ENCODE assay signal across 8 cellular contexts in genomic region chr16:19555186-19555937, GRCh38. TPM values are rescaled to one million over a fixed set of nuclear protein-coding genes. Genes with fewer than 3 reads are reported as not detected.
DNase-seq lines count a peak whose midpoint lies in the region; ATAC-seq and TF ChIP-seq lines count a peak whose summit lies in the region.

A gene with protein sequence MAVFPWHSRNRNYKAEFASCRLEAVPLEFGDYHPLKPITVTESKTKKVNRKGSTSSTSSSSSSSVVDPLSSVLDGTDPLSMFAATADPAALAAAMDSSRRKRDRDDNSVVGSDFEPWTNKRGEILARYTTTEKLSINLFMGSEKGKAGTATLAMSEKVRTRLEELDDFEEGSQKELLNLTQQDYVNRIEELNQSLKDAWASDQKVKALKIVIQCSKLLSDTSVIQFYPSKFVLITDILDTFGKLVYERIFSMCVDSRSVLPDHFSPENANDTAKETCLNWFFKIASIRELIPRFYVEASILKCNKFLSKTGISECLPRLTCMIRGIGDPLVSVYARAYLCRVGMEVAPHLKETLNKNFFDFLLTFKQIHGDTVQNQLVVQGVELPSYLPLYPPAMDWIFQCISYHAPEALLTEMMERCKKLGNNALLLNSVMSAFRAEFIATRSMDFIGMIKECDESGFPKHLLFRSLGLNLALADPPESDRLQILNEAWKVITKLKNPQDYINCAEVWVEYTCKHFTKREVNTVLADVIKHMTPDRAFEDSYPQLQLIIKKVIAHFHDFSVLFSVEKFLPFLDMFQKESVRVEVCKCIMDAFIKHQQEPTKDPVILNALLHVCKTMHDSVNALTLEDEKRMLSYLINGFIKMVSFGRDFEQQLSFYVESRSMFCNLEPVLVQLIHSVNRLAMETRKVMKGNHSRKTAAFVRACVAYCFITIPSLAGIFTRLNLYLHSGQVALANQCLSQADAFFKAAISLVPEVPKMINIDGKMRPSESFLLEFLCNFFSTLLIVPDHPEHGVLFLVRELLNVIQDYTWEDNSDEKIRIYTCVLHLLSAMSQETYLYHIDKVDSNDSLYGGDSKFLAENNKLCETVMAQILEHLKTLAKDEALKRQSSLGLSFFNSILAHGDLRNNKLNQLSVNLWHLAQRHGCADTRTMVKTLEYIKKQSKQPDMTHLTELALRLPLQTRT (plus strand): TSS chr16:19555703. CDS start chr16:19555730, 27 bp downstream.

- intact Hi-C loops in Calu3 (cut with micrococcal nuclease; ENCODE audit: unreplicated experiment): no loop called here

- CTCF ChIA-PET in Calu3 (lab: Charles Lee): interaction anchor here (0.5 to 2.2 kb wide), 11 partner anchors 8 to 1965 kb away, joined by 3 to 13 read pairs (median 3); partner anchors contain the start of gene CCP110

- H3K36me3 ChIP-seq in HUES48 (ENCODE audit: control insufficient read depth, insufficient read depth, low read length) (peaks cover 24% of the 10 kb centered on the region), NT2/D1 (ENCODE audit: insufficient read depth, insufficient read length, low read length) (peaks cover 30% of the 10 kb centered on the region), endodermal cell (ENCODE audit: control insufficient read depth, insufficient read depth, low read length) (peaks cover 35% of the 10 kb centered on the region)

- no TSS peak for BruUV-seq in Calu3 (replicated peaks; lab: Mats Ljungman, UMichigan)

- peak within 1 kb of the TSS; percentile 96 for H3K9ac ChIP-seq in HUES48 (ENCODE audit: low read depth, low read length)
- H3K9ac ChIP-seq in NT2/D1 (ENCODE audit: insufficient read length, low read depth): peak within 1 kb of the TSS; percentile 89
- H3K9ac ChIP-seq in endodermal cell (ENCODE audit: extremely low read depth, low read length, poor library complexity, severe bottlenecking): peak within 1 kb of the TSS; percentile 97

- no peaks in the 10 kb centered on the region for H3K4me1 Mint-ChIP-seq in Calu3 (ENCODE audit: low read depth, unreplicated experiment)
- H3K4me1 Mint-ChIP-seq in endodermal cell: peaks cover 5% of the 10 kb centered on the region

- WGBS in endodermal cell (ENCODE audit: insufficient coverage in 1 of 2, insufficient read length in 1 of 2), 2 experiments: 0 to 1% methylated on average over 22 to 53 of the region's 53 CpGs

- H3K9me3 Mint-ChIP-seq in Calu3 (ENCODE audit: low read depth, unreplicated experiment) (no peaks in the 10 kb centered on the region), endodermal cell (no peaks in the 10 kb centered on the region)

- peak; percentile 94 for DNase-seq in Calu3
- DNase-seq in NT2/D1 (ENCODE audit: low read depth, low spot score): peak; percentile 99
- peak; percentile 89 for DNase-seq in activated CD8-positive, alpha-beta memory T cell treated with anti-CD3 and anti-CD28 coated beads, Interleukin-2, amount 50 U/mL, for 24 hours (ENCODE audit: extremely low read depth)
- peak; percentile 99 for DNase-seq in endodermal cell
- peak; percentile 99 for DNase-seq in mesenteric fat pad (ENCODE audit: low spot score)
- DNase-seq in stimulated activated CD8-positive, alpha-beta memory T cell treated with anti-CD3 and anti-CD28 coated beads, Interleukin-15, amount 100 ng/mL, for 24 hours (ENCODE audit: low read depth): peak; percentile 78

- H3K27me3 Mint-ChIP-seq in Calu3 (ENCODE audit: unreplicated experiment) (no peaks in the 10 kb centered on the region), endodermal cell (ENCODE audit: insufficient read depth) (no peaks in the 10 kb centered on the region)

- TF ChIP-seq CTCF in Calu3 (IDR thresholded peaks at IDR 0.05; ENCODE audit: unreplicated experiment) (peak; percentile 51), endodermal cell (conservative IDR thresholded peaks at IDR 0.05) (peak; percentile 83)

- peaks cover 13% of the 10 kb centered on the region for H3K36me3 Mint-ChIP-seq in Calu3 (ENCODE audit: insufficient read depth, unreplicated experiment)
- H3K36me3 Mint-ChIP-seq in endodermal cell (ENCODE audit: low read depth): peaks cover 23% of the 10 kb centered on the region

- peak within 1 kb of the TSS; percentile 71 for H3K4me3 Mint-ChIP-seq in Calu3 (ENCODE audit: low read depth, unreplicated experiment)
- peak within 1 kb of the TSS; percentile 93 for H3K4me3 Mint-ChIP-seq in endodermal cell

- peak within 1 kb of the TSS; percentile 96 for H3K27ac ChIP-seq in HUES48 (ENCODE audit: low read depth, low read length)
- H3K27ac ChIP-seq in endodermal cell (ENCODE audit: low read depth, low read length): peak within 1 kb of the TSS; percentile 91

- H3K27me3 ChIP-seq in HUES48 (ENCODE audit: control insufficient read depth, insufficient read depth, low read length) (no peaks in the 10 kb centered on the region), NT2/D1 (ENCODE audit: insufficient read depth, insufficient read length) (no peaks in the 10 kb centered on the region), endodermal cell (ENCODE audit: control insufficient read depth, insufficient read depth, low read length, poor library complexity, severe bottlenecking) (no peaks in the 10 kb centered on the region)

- H3K4me3 ChIP-seq in HUES48 (ENCODE audit: low read depth, low read length) (peak within 1 kb of the TSS; percentile 84), NT2/D1 (ENCODE audit: insufficient read length, low read depth) (peak within 1 kb of the TSS; percentile 80), endodermal cell (ENCODE audit: low read length) (peak within 1 kb of the TSS; percentile 97)

- no peaks in the 10 kb centered on the region for H3K9me3 ChIP-seq in HUES48 (ENCODE audit: control insufficient read depth, insufficient read depth, low read length)
- no peaks in the 10 kb centered on the region for H3K9me3 ChIP-seq in NT2/D1 (ENCODE audit: insufficient read depth, low read length)
- H3K9me3 ChIP-seq in endodermal cell (ENCODE audit: control insufficient read depth, low read length): no peaks in the 10 kb centered on the region

- H3K27ac Mint-ChIP-seq in Calu3 (ENCODE audit: unreplicated experiment) (peak within 1 kb of the TSS; percentile 66), endodermal cell (peak within 1 kb of the TSS; percentile 96)

- peak; percentile 94 for ATAC-seq in GM21381 (IDR thresholded peaks at IDR 0.05; ENCODE audit: unreplicated experiment)

- peaks cover 5% of the 10 kb centered on the region for H3K4me1 ChIP-seq in HUES48 (ENCODE audit: control insufficient read depth, insufficient read depth, low read length)
- H3K4me1 ChIP-seq in NT2/D1 (ENCODE audit: insufficient read depth, insufficient read length): no peaks in the 10 kb centered on the region
- H3K4me1 ChIP-seq in endodermal cell (ENCODE audit: control insufficient read depth, insufficient read depth, low read length): no peaks in the 10 kb centered on the region

RNA-seq across cellular contexts. Expression of the gene that starts here (rescaled TPM):
- 14.2 and 25.4 TPM in 2 replicates for total RNA-seq in Calu3 (2022)
- 10 to 100 TPM; 61.5 to 82.0 TPM for total RNA-seq in endodermal cell
- 47.8 TPM for polyA plus RNA-seq in endodermal cell (2013, experiment 1 of 2)
- 46.0 TPM for polyA plus RNA-seq in endodermal cell (2013, experiment 2 of 2)
- total RNA-seq in mesenteric fat pad: 61.2 TPM

Comparison
In these comparisons a context has a peak if more than half of its experiments do, and no peak if none do; other contexts are left out.
1. Peak in every context shown above with its lines: DNase-seq, ATAC-seq, H3K4me3 ChIP-seq and H3K27ac ChIP-seq.